In the genomic region with DNA sequence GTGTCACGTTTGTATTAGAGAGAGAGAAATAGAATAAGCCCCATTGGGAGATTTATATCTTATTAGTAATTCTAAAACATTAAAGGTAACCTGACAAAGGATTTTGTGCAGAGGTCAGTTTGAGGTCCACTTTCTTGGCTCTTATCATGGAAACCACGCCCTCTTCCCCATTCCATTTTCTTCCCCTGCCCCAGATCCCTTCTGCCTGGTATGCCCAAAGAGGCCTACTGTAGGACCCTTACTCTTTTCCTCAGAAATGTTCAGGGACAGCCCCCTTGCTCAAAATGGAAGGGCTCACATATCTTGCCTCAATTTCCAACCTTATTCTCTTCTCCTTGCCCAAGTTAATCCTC, we compare ENCODE assay signal across 1 cellular context.
TF ChIP-seq lines count a peak whose summit lies in the region.

No MANE protein-coding gene starts in this region.

TF ChIP-seq in K562, 482 proteins besides CTCF, POLR2A, EP300 and RAD21 (continued from another document and continues in another):
- TF ChIP-seq, protein P1, sequence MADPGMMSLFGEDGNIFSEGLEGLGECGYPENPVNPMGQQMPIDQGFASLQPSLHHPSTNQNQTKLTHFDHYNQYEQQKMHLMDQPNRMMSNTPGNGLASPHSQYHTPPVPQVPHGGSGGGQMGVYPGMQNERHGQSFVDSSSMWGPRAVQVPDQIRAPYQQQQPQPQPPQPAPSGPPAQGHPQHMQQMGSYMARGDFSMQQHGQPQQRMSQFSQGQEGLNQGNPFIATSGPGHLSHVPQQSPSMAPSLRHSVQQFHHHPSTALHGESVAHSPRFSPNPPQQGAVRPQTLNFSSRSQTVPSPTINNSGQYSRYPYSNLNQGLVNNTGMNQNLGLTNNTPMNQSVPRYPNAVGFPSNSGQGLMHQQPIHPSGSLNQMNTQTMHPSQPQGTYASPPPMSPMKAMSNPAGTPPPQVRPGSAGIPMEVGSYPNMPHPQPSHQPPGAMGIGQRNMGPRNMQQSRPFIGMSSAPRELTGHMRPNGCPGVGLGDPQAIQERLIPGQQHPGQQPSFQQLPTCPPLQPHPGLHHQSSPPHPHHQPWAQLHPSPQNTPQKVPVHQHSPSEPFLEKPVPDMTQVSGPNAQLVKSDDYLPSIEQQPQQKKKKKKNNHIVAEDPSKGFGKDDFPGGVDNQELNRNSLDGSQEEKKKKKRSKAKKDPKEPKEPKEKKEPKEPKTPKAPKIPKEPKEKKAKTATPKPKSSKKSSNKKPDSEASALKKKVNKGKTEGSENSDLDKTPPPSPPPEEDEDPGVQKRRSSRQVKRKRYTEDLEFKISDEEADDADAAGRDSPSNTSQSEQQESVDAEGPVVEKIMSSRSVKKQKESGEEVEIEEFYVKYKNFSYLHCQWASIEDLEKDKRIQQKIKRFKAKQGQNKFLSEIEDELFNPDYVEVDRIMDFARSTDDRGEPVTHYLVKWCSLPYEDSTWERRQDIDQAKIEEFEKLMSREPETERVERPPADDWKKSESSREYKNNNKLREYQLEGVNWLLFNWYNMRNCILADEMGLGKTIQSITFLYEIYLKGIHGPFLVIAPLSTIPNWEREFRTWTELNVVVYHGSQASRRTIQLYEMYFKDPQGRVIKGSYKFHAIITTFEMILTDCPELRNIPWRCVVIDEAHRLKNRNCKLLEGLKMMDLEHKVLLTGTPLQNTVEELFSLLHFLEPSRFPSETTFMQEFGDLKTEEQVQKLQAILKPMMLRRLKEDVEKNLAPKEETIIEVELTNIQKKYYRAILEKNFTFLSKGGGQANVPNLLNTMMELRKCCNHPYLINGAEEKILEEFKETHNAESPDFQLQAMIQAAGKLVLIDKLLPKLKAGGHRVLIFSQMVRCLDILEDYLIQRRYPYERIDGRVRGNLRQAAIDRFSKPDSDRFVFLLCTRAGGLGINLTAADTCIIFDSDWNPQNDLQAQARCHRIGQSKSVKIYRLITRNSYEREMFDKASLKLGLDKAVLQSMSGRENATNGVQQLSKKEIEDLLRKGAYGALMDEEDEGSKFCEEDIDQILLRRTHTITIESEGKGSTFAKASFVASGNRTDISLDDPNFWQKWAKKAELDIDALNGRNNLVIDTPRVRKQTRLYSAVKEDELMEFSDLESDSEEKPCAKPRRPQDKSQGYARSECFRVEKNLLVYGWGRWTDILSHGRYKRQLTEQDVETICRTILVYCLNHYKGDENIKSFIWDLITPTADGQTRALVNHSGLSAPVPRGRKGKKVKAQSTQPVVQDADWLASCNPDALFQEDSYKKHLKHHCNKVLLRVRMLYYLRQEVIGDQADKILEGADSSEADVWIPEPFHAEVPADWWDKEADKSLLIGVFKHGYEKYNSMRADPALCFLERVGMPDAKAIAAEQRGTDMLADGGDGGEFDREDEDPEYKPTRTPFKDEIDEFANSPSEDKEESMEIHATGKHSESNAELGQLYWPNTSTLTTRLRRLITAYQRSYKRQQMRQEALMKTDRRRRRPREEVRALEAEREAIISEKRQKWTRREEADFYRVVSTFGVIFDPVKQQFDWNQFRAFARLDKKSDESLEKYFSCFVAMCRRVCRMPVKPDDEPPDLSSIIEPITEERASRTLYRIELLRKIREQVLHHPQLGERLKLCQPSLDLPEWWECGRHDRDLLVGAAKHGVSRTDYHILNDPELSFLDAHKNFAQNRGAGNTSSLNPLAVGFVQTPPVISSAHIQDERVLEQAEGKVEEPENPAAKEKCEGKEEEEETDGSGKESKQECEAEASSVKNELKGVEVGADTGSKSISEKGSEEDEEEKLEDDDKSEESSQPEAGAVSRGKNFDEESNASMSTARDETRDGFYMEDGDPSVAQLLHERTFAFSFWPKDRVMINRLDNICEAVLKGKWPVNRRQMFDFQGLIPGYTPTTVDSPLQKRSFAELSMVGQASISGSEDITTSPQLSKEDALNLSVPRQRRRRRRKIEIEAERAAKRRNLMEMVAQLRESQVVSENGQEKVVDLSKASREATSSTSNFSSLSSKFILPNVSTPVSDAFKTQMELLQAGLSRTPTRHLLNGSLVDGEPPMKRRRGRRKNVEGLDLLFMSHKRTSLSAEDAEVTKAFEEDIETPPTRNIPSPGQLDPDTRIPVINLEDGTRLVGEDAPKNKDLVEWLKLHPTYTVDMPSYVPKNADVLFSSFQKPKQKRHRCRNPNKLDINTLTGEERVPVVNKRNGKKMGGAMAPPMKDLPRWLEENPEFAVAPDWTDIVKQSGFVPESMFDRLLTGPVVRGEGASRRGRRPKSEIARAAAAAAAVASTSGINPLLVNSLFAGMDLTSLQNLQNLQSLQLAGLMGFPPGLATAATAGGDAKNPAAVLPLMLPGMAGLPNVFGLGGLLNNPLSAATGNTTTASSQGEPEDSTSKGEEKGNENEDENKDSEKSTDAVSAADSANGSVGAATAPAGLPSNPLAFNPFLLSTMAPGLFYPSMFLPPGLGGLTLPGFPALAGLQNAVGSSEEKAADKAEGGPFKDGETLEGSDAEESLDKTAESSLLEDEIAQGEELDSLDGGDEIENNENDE (IDR thresholded peaks at IDR 0.05; ENCODE audit: low read depth, low read length): no peak
- TF ChIP-seq ZNF121 (CRISPR knock-in tag; conservative IDR thresholded peaks at IDR 0.05) (no peak), TAF7 (tag; IDR thresholded peaks at IDR 0.05) (peak; percentile 7; the same call in 1 of the 2 replicates), ZNF232 (CRISPR knock-in tag; IDR thresholded peaks at IDR 0.05) (no peak), ILK (tag; IDR thresholded peaks at IDR 0.05; ENCODE audit: borderline replicate concordance, low read depth) (no peak), MYC (IDR thresholded peaks at IDR 0.05; ENCODE audit: low read depth, low read length) (no peak), MYC (CRISPR knock-in tag; IDR thresholded peaks at IDR 0.05; ENCODE audit: borderline replicate concordance, low read depth) (no peak), NFE2 (IDR thresholded peaks at IDR 0.05; ENCODE audit: low read depth) (no peak), ZNF224 (CRISPR knock-in tag; IDR thresholded peaks at IDR 0.05) (no peak), GTF2E2 (tag; IDR thresholded peaks at IDR 0.05) (no peak), NCOA2 (IDR thresholded peaks at IDR 0.05; ENCODE audit: partially characterized antibody in 2 of 2) (no peak), FOXA1 (IDR thresholded peaks at IDR 0.05; ENCODE audit: borderline replicate concordance) (no peak), ZNF830 (CRISPR knock-in tag; IDR thresholded peaks at IDR 0.05) (no peak), XRCC4 (IDR thresholded peaks at IDR 0.05; ENCODE audit: extremely low read depth, insufficient read depth, insufficient read length) (no peak), ZFP36 (IDR thresholded peaks at IDR 0.05; ENCODE audit: low read depth, low read length, partially characterized antibody) (no peak), HOXB6 (CRISPR knock-in tag; IDR thresholded peaks at IDR 0.05; ENCODE audit: borderline replicate concordance) (no peak), CBX8 (IDR thresholded peaks at IDR 0.05; ENCODE audit: borderline replicate concordance, extremely low read depth, low read depth, low read length, poor library complexity, severe bottlenecking) (no peak), TAF9B (IDR thresholded peaks at IDR 0.05; ENCODE audit: partially characterized antibody) (no peak), BRD9 (IDR thresholded peaks at IDR 0.05; ENCODE audit: low read depth, partially characterized antibody) (no peak), ZNF431 (CRISPR knock-in tag; IDR thresholded peaks at IDR 0.05) (no peak), CCNT2 (IDR thresholded peaks at IDR 0.05; ENCODE audit: borderline replicate concordance, extremely low read depth, insufficient read length, low read depth, low read length) (peak; percentile 5), ZNF778 (CRISPR knock-in tag; IDR thresholded peaks at IDR 0.05) (no peak), SMC3 (conservative IDR thresholded peaks at IDR 0.05; ENCODE audit: insufficient read depth, low read depth, low read length) (no peak), CHCHD3 (CRISPR knock-in tag; IDR thresholded peaks at IDR 0.05) (no peak), ZNF24 (IDR thresholded peaks at IDR 0.05) (no peak), FOXJ2 (tag; IDR thresholded peaks at IDR 0.05) (no peak), NR2C1 (IDR thresholded peaks at IDR 0.05) (no peak), NR2C1 (tag; IDR thresholded peaks at IDR 0.05) (0 out of 2 replicates have a peak, but pooled peaks have one; percentile 9), KDM4B (IDR thresholded peaks at IDR 0.05; ENCODE audit: borderline replicate concordance in 2 of 2, low read depth in 1 of 2) (no peak), ZC3H8 (IDR thresholded peaks at IDR 0.05) (no peak), SIN3A (IDR thresholded peaks at IDR 0.05; ENCODE audit: borderline replicate concordance in 2 of 2, control insufficient read depth in 1 of 2, low read depth in 2 of 2, low read length in 2 of 2) (no peak), L3MBTL2 (IDR thresholded peaks at IDR 0.05) (no peak), PURB (CRISPR knock-in tag; IDR thresholded peaks at IDR 0.05; ENCODE audit: low read depth) (no peak)
- TF ChIP-seq, protein P2, sequence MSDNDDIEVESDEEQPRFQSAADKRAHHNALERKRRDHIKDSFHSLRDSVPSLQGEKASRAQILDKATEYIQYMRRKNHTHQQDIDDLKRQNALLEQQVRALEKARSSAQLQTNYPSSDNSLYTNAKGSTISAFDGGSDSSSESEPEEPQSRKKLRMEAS (CRISPR knock-in tag; IDR thresholded peaks at IDR 0.05): no peak
- TF ChIP-seq, protein P3, sequence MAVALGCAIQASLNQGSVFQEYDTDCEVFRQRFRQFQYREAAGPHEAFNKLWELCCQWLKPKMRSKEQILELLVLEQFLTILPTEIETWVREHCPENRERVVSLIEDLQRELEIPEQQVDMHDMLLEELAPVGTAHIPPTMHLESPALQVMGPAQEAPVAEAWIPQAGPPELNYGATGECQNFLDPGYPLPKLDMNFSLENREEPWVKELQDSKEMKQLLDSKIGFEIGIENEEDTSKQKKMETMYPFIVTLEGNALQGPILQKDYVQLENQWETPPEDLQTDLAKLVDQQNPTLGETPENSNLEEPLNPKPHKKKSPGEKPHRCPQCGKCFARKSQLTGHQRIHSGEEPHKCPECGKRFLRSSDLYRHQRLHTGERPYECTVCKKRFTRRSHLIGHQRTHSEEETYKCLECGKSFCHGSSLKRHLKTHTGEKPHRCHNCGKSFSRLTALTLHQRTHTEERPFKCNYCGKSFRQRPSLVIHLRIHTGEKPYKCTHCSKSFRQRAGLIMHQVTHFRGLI (CRISPR knock-in tag; IDR thresholded peaks at IDR 0.05): no peak
- TF ChIP-seq, protein P4, sequence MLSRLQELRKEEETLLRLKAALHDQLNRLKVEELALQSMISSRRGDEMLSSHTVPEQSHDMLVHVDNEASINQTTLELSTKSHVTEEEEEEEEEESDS (CRISPR knock-in tag; IDR thresholded peaks at IDR 0.05): no peak
- TF ChIP-seq, protein P5, sequence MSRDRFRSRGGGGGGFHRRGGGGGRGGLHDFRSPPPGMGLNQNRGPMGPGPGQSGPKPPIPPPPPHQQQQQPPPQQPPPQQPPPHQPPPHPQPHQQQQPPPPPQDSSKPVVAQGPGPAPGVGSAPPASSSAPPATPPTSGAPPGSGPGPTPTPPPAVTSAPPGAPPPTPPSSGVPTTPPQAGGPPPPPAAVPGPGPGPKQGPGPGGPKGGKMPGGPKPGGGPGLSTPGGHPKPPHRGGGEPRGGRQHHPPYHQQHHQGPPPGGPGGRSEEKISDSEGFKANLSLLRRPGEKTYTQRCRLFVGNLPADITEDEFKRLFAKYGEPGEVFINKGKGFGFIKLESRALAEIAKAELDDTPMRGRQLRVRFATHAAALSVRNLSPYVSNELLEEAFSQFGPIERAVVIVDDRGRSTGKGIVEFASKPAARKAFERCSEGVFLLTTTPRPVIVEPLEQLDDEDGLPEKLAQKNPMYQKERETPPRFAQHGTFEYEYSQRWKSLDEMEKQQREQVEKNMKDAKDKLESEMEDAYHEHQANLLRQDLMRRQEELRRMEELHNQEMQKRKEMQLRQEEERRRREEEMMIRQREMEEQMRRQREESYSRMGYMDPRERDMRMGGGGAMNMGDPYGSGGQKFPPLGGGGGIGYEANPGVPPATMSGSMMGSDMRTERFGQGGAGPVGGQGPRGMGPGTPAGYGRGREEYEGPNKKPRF (IDR thresholded peaks at IDR 0.05; ENCODE audit: low read depth, low read length): no peak
- TF ChIP-seq, protein P6, sequence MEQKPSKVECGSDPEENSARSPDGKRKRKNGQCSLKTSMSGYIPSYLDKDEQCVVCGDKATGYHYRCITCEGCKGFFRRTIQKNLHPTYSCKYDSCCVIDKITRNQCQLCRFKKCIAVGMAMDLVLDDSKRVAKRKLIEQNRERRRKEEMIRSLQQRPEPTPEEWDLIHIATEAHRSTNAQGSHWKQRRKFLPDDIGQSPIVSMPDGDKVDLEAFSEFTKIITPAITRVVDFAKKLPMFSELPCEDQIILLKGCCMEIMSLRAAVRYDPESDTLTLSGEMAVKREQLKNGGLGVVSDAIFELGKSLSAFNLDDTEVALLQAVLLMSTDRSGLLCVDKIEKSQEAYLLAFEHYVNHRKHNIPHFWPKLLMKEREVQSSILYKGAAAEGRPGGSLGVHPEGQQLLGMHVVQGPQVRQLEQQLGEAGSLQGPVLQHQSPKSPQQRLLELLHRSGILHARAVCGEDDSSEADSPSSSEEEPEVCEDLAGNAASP (IDR thresholded peaks at IDR 0.05): no peak
- TF ChIP-seq, protein P7, sequence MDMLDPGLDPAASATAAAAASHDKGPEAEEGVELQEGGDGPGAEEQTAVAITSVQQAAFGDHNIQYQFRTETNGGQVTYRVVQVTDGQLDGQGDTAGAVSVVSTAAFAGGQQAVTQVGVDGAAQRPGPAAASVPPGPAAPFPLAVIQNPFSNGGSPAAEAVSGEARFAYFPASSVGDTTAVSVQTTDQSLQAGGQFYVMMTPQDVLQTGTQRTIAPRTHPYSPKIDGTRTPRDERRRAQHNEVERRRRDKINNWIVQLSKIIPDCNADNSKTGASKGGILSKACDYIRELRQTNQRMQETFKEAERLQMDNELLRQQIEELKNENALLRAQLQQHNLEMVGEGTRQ (CRISPR knock-in tag; IDR thresholded peaks at IDR 0.05): no peak
- TF ChIP-seq, protein P8, sequence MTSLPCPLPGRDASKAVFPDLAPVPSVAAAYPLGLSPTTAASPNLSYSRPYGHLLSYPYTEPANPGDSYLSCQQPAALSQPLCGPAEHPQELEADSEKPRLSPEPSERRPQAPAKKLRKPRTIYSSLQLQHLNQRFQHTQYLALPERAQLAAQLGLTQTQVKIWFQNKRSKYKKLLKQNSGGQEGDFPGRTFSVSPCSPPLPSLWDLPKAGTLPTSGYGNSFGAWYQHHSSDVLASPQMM (CRISPR knock-in tag; IDR thresholded peaks at IDR 0.05): no peak
- TF ChIP-seq, protein P9, sequence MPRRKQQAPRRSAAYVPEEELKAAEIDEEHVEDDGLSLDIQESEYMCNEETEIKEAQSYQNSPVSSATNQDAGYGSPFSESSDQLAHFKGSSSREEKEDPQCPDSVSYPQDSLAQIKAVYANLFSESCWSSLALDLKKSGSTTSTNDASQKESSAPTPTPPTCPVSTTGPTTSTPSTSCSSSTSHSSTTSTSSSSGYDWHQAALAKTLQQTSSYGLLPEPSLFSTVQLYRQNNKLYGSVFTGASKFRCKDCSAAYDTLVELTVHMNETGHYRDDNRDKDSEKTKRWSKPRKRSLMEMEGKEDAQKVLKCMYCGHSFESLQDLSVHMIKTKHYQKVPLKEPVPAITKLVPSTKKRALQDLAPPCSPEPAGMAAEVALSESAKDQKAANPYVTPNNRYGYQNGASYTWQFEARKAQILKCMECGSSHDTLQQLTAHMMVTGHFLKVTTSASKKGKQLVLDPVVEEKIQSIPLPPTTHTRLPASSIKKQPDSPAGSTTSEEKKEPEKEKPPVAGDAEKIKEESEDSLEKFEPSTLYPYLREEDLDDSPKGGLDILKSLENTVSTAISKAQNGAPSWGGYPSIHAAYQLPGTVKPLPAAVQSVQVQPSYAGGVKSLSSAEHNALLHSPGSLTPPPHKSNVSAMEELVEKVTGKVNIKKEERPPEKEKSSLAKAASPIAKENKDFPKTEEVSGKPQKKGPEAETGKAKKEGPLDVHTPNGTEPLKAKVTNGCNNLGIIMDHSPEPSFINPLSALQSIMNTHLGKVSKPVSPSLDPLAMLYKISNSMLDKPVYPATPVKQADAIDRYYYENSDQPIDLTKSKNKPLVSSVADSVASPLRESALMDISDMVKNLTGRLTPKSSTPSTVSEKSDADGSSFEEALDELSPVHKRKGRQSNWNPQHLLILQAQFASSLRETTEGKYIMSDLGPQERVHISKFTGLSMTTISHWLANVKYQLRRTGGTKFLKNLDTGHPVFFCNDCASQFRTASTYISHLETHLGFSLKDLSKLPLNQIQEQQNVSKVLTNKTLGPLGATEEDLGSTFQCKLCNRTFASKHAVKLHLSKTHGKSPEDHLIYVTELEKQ (CRISPR knock-in tag; IDR thresholded peaks at IDR 0.05): no peak
